8 cellular contexts compared by ENCODE assay signal in genomic region chr7:149873074-149873967, GRCh38. TPM values are rescaled to one million over a fixed set of nuclear protein-coding genes. Genes with fewer than 3 reads are reported as not detected.
DNase-seq lines count a peak whose midpoint lies in the region; ATAC-seq and TF ChIP-seq lines count a peak whose summit lies in the region.

No MANE protein-coding gene starts in this region.

- DNase-seq in AG09309 (ENCODE audit: low read depth) (peak; percentile 53), NCI-H446 (lab: John Stamatoyannopoulos, UW) (peak; percentile 89 to 96), cerebellum (ENCODE audit: low spot score) (peak; percentile 97), kidney glomerular epithelial cell (lab: John Stamatoyannopoulos, UW) (peak; percentile 85)
- DNase-seq in activated CD4-positive, alpha-beta T cell treated with anti-CD3 and anti-CD28 coated beads for 24 hours (ENCODE audit: low read depth in 2 of 2) = peak; percentile 84 to 91
- DNase-seq in stimulated activated CD4-positive, alpha-beta T cell treated with anti-CD3 and anti-CD28 coated beads, Interleukin-15, amount 100 ng/mL, for 1 hour (ENCODE audit: low read depth in 1 of 2, low spot score in 1 of 2) = peak; percentile 80 to 89

- ATAC-seq in GM19035 (IDR thresholded peaks at IDR 0.05; ENCODE audit: unreplicated experiment) (peak; percentile 94), HG03354 (IDR thresholded peaks at IDR 0.05; ENCODE audit: poor library complexity, severe bottlenecking, unreplicated experiment) (peak; percentile 91)

- H3K4me3 ChIP-seq in AG09309 (ENCODE audit: control insufficient read depth, low read depth, low read length) = peak overlapping the region; percentile 70

- TF ChIP-seq CTCF in AG09309 (IDR thresholded peaks at IDR 0.05; ENCODE audit: control insufficient read depth, insufficient read depth, low read depth, low read length, missing control alignments) = no peak

RNA-seq across cellular contexts. Expression of gene ATP6V0E2, which starts 0.4 kb away (rescaled TPM):
- total RNA-seq in cerebellum = 100 TPM

RNA-seq across cellular contexts. Expression of gene ZNF862, which starts 35.1 kb away (rescaled TPM):
- 18.5 TPM for total RNA-seq in cerebellum

Comparison
In these comparisons a context has a peak if more than half of its experiments do, and no peak if none do; other contexts are left out.
1. Peak in every context shown above with its lines: DNase-seq, ATAC-seq and H3K4me3 ChIP-seq.